In genomic region chr18:27094621-27095020, GRCh38 we compare ENCODE assay signal across 22 cellular contexts.
"Had no signal": no experiment of that assay in that cellular context is flagged by ENCODE, and none has a peak within 500 bp of the region (broad histone marks: within the 10 kb centered on the region; RNA-seq: fewer than 3 reads in every experiment).

No MANE protein-coding gene starts in this region.

- DNase-seq: activated B cell treated with CpG ODN at 0.5 μM for 24 hours; activated CD4-positive, alpha-beta T cell treated with anti-CD3 and anti-CD28 coated beads for 36 hours; activated CD4-positive, alpha-beta T cell treated with anti-CD3 and anti-CD28 coated beads, Interleukin-2, amount 50 U/mL, for 48 hours; activated naive CD4-positive, alpha-beta T cell treated with Interleukin-2 at 50 U/mL for 16 hours; activated naive CD8-positive, alpha-beta T cell treated with anti-CD3 and anti-CD28 coated beads, Interleukin-2, amount 10 ng/mL, durations not matched to agents 7 days and 5 days; activated T-cell treated with anti-CD3 and anti-CD28 coated beads, Interleukin-2, amount 50 U/mL, for 48 hours; amniotic stem cell; cortex of kidney; endodermal cell; heart left ventricle; naive thymus-derived CD4-positive, alpha-beta T cell; occipital lobe; stimulated activated CD4-positive, alpha-beta T cell treated with anti-CD3 and anti-CD28 coated beads, Interleukin-4, amount 100 ng/mL, for 24 hours; stimulated activated naive CD4-positive, alpha-beta T cell treated with Interleukin-2 at 50 U/mL for 16 hours; T1000 had no signal

- H3K4me1 ChIP-seq: heart left ventricle, right atrium auricular region had no signal

- H3K9me3 ChIP-seq: right atrium auricular region, thoracic aorta had no signal

- H3K27me3 ChIP-seq: cardiac muscle cell, heart left ventricle, right atrium auricular region had no signal

- FAIRE-seq: keratinocyte had no signal

- H3K4me3 ChIP-seq: cardiac muscle cell, heart left ventricle, lung, right atrium auricular region, thoracic aorta had no signal

- H3K27ac ChIP-seq: cardiac muscle cell, epithelial cell of prostate, heart left ventricle, right atrium auricular region, thoracic aorta had no signal

- ATAC-seq: activated CD4-positive, alpha-beta T cell treated with anti-CD3 and anti-CD28 coated beads for 36 hours; heart left ventricle; left lobe of liver; naive thymus-derived CD4-positive, alpha-beta T cell had no signal

- H3K36me3 ChIP-seq: cardiac muscle cell, heart left ventricle, right atrium auricular region, thoracic aorta had no signal
